ENCODE assay signal across 16 cellular contexts in genomic region chr3:89867286-89867685, GRCh38.
DNase-seq lines count a peak whose midpoint lies in the region; ATAC-seq and TF ChIP-seq lines count a peak whose summit lies in the region.
"Had no signal": no experiment of that assay in that cellular context is flagged by ENCODE, and none has a peak within 500 bp of the region (broad histone marks: within the 10 kb centered on the region; RNA-seq: fewer than 3 reads in every experiment).

No MANE protein-coding gene starts in this region.

- CTCF ChIA-PET in MCF 10A (lab: Yijun Ruan, JAX) (no interaction called here), mammary epithelial cell (lab: Charles Lee; ENCODE audit: low non-redundant PET) (no interaction called here)

- no peak for TF ChIP-seq CTCF in MCF 10A (IDR thresholded peaks at IDR 0.05; ENCODE audit: unreplicated experiment)
- no peak for TF ChIP-seq CTCF in mammary epithelial cell (conservative IDR thresholded peaks at IDR 0.05 in 1 of 2, IDR thresholded peaks at IDR 0.05 in 1 of 2; ENCODE audit: extremely low read depth in 1 of 2, insufficient read depth in 1 of 2, low read depth in 1 of 2, low read length in 2 of 2)
- TF ChIP-seq CTCF in epithelial cell of esophagus (IDR thresholded peaks at IDR 0.05; ENCODE audit: insufficient read depth, low read depth, low read length, missing control alignments), result no peak
- TF ChIP-seq CTCF in upper lobe of right lung (IDR thresholded peaks at IDR 0.05), result no peak
- no peak for TF ChIP-seq CTCF in suprapubic skin (IDR thresholded peaks at IDR 0.05)

- no peaks in the 10 kb centered on the region for H3K4me1 Mint-ChIP-seq in MCF 10A (ENCODE audit: insufficient read depth, unreplicated experiment)
- H3K4me1 Mint-ChIP-seq: CD8-positive, alpha-beta memory T cell had no signal

- H2AFZ ChIP-seq in mammary epithelial cell (ENCODE audit: low read depth, low read length), result no peak overlapping the region

- BruUV-seq in MCF 10A (replicated peaks; lab: Mats Ljungman, UMichigan), result no TSS peak
- BruUV-seq in mammary epithelial cell (replicated peaks; lab: Mats Ljungman, UMichigan), result no TSS peak

- no peaks in the 10 kb centered on the region for H3K9me3 ChIP-seq in mammary epithelial cell (replicated peaks; ENCODE audit: insufficient read depth, low read length)
- H3K9me3 ChIP-seq in upper lobe of right lung, result no peaks in the 10 kb centered on the region
- no peaks in the 10 kb centered on the region for H3K9me3 ChIP-seq in suprapubic skin
- H3K9me3 ChIP-seq: BLaER1, Caco-2 had no signal

- H3K9me3 Mint-ChIP-seq in MCF 10A (ENCODE audit: unreplicated experiment), result no peaks in the 10 kb centered on the region

- H3K4me3 ChIP-seq in mammary epithelial cell (replicated peaks in 1 of 3; ENCODE audit: insufficient read depth in 1 of 3, low read depth in 2 of 3, low read length in 3 of 3), result no peak overlapping the region
- H3K4me3 ChIP-seq in epithelial cell of esophagus (ENCODE audit: low read length), result no peak overlapping the region
- H3K4me3 ChIP-seq in upper lobe of right lung, result no peak overlapping the region
- H3K4me3 ChIP-seq in suprapubic skin, result no peak overlapping the region
- H3K4me3 ChIP-seq: BLaER1 had no signal

- POLR2A ChIA-PET in MCF 10A (lab: Yijun Ruan, JAX), result no interaction called here

- ATAC-seq in upper lobe of right lung, result no peak
- ATAC-seq: HCT116 had no signal

- H3K27me3 Mint-ChIP-seq in MCF 10A (ENCODE audit: insufficient read depth, unreplicated experiment), result no peaks in the 10 kb centered on the region
- H3K27me3 Mint-ChIP-seq: CD8-positive, alpha-beta memory T cell had no signal

- no peaks in the 10 kb centered on the region for H3K36me3 Mint-ChIP-seq in MCF 10A (ENCODE audit: insufficient read depth, unreplicated experiment)
- H3K36me3 Mint-ChIP-seq: CD8-positive, alpha-beta memory T cell had no signal

- no peak overlapping the region for H3K4me3 Mint-ChIP-seq in MCF 10A (ENCODE audit: unreplicated experiment)
- H3K4me3 Mint-ChIP-seq: CD8-positive, alpha-beta memory T cell had no signal

- H3K27ac Mint-ChIP-seq in MCF 10A (ENCODE audit: low read depth, unreplicated experiment), result no peak overlapping the region
- H3K27ac Mint-ChIP-seq: CD8-positive, alpha-beta memory T cell had no signal

- DNase-seq in MCF 10A (ENCODE audit: unreplicated experiment), result peak; percentile 7
- DNase-seq in mammary epithelial cell, result no peak
- peak; percentile 2 for DNase-seq in astrocyte of the hippocampus (ENCODE audit: low read depth, low spot score)
- DNase-seq in epithelial cell of esophagus (ENCODE audit: low read depth), result peak; percentile 15
- peak; percentile 18 for DNase-seq in stromal cell of bone marrow (ENCODE audit: low read depth)
- no peak for DNase-seq in upper lobe of right lung
- DNase-seq in NCI-H2171 (lab: John Stamatoyannopoulos, UW), result no peak
- DNase-seq in suprapubic skin (ENCODE audit: low spot score in 2 of 2), result no peak
- DNase-seq: AML-193; Caco-2; CD8-positive, alpha-beta memory T cell; DMS53 had no signal

- in situ Hi-C loops in mammary epithelial cell (cut with MboI; ENCODE audit: low sequenced_read_pairs in 2 of 2), result no loop called here

- H3K4me1 ChIP-seq in mammary epithelial cell (ENCODE audit: insufficient read depth, low read length), result no peaks in the 10 kb centered on the region
- no peaks in the 10 kb centered on the region for H3K4me1 ChIP-seq in upper lobe of right lung
- no peaks in the 10 kb centered on the region for H3K4me1 ChIP-seq in suprapubic skin
- H3K4me1 ChIP-seq: BLaER1, Caco-2 had no signal

- no peak overlapping the region for H3K9ac ChIP-seq in mammary epithelial cell (ENCODE audit: insufficient read depth, low read length)
- H3K9ac ChIP-seq: BLaER1 had no signal

- H4K20me1 ChIP-seq in mammary epithelial cell (ENCODE audit: insufficient read depth, low read length), result no peaks in the 10 kb centered on the region
- H4K20me1 ChIP-seq: BLaER1 had no signal

- TF ChIP-seq POLR2A in suprapubic skin (IDR thresholded peaks at IDR 0.05), result no peak

- no peak overlapping the region for H3K4me2 ChIP-seq in mammary epithelial cell (ENCODE audit: insufficient read depth, low read depth, low read length)
- H3K4me2 ChIP-seq: BLaER1 had no signal

- intact Hi-C loops in MCF 10A (cut with micrococcal nuclease), result loop anchor here (10.0 kb wide), 1 partner anchor 68 kb away; no protein-coding TSS in a partner anchor
- intact Hi-C loops in mammary epithelial cell (cut with micrococcal nuclease), result no loop called here
- intact Hi-C loops in upper lobe of right lung (cut with DNase I), result no loop called here

- dilution Hi-C loops in mammary epithelial cell (cut with HindIII; ENCODE audit: low sequenced_read_pairs), result no loop called here

- H3K36me3 ChIP-seq in mammary epithelial cell (ENCODE audit: insufficient read depth, low read length), result no peaks in the 10 kb centered on the region
- no peaks in the 10 kb centered on the region for H3K36me3 ChIP-seq in upper lobe of right lung
- H3K36me3 ChIP-seq in suprapubic skin, result no peaks in the 10 kb centered on the region
- H3K36me3 ChIP-seq: BLaER1 had no signal

- H3K27ac ChIP-seq in mammary epithelial cell (ENCODE audit: insufficient read depth, low read depth, low read length), result no peak overlapping the region
- H3K27ac ChIP-seq in upper lobe of right lung, result no peak overlapping the region
- no peak overlapping the region for H3K27ac ChIP-seq in suprapubic skin
- H3K27ac ChIP-seq: 22Rv1, BLaER1, HL-60 had no signal

- no peaks in the 10 kb centered on the region for H3K79me2 ChIP-seq in mammary epithelial cell (ENCODE audit: insufficient read depth, low read length)

- WGBS in mammary epithelial cell (ENCODE audit: low coverage, missing lambda C conversion rate), result 71% methylated on average over 1 of the region's 1 CpG
- WGBS in suprapubic skin, result 89% methylated on average over 1 of the region's 1 CpG

- no peak for TF ChIP-seq EP300 in suprapubic skin (IDR thresholded peaks at IDR 0.05)

- H3K27me3 ChIP-seq in mammary epithelial cell (ENCODE audit: insufficient read depth, low read length) (no peaks in the 10 kb centered on the region), upper lobe of right lung (no peaks in the 10 kb centered on the region), suprapubic skin (no peaks in the 10 kb centered on the region)
- H3K27me3 ChIP-seq: BLaER1 had no signal

Comparison
In these comparisons a context has a peak if more than half of its experiments do, and no peak if none do; other contexts are left out.
1. DNase-seq: peak in MCF 10A (single experiment), astrocyte of the hippocampus (single experiment), epithelial cell of esophagus (single experiment) and stromal cell of bone marrow (single experiment); none in mammary epithelial cell (single experiment), upper lobe of right lung (single experiment), NCI-H2171 (single experiment) and suprapubic skin (0 of 2).